8 cellular contexts compared by ENCODE assay signal in genomic region chr2:177161741-177162440, GRCh38. TPM values are rescaled to one million over a fixed set of nuclear protein-coding genes. Genes with fewer than 3 reads are reported as not detected.
DNase-seq lines count a peak whose midpoint lies in the region; ATAC-seq and TF ChIP-seq lines count a peak whose summit lies in the region.

No MANE protein-coding gene starts in this region.

- H3K79me2 ChIP-seq in DOHH2 (ENCODE audit: control insufficient read depth, low read length) = no peaks in the 10 kb centered on the region
- no peaks in the 10 kb centered on the region for H3K79me2 ChIP-seq in SU-DHL-6 (ENCODE audit: insufficient read depth, low read length)

- no peak overlapping the region for H3K9ac ChIP-seq in SU-DHL-6 (ENCODE audit: low read length)

- H3K27me3 ChIP-seq in DOHH2 (ENCODE audit: control insufficient read depth, low read length) (peaks cover 4% of the 10 kb centered on the region; the same call in 1 of the 2 replicates), SU-DHL-6 (ENCODE audit: low read length) (no peaks in the 10 kb centered on the region), tibial artery (no peaks in the 10 kb centered on the region)

- intact Hi-C loops in tibial artery (cut with DNase I; ENCODE audit: low total_unique reads) = loop anchor here (5.0 to 10.0 kb wide), 2 partner anchors 255 to 453 kb away; a partner anchor contains a TSS

- H3K9me2 ChIP-seq in DOHH2 (replicated peaks; ENCODE audit: control insufficient read depth, low read length) = no peaks in the 10 kb centered on the region
- H3K9me2 ChIP-seq in SU-DHL-6 (replicated peaks; ENCODE audit: insufficient read depth, low read length) = no peaks in the 10 kb centered on the region

- POLR2A ChIA-PET in HEK293T (lab: Yijun Ruan, JAX) = interaction anchor here (1.1 to 1.3 kb wide), 2 partner anchors 50 to 103 kb away, joined by 3 to 4 read pairs; partner anchors contain the start of gene NFE2L2

- H3K4me1 ChIP-seq in DOHH2 (ENCODE audit: control insufficient read depth, low read length) = peaks cover 28% of the 10 kb centered on the region
- H3K4me1 ChIP-seq in tibial artery = peaks cover 0 to 26% (median 13%) of the 10 kb centered on the region in 4 donors

- no peaks in the 10 kb centered on the region for H4K20me1 ChIP-seq in DOHH2 (ENCODE audit: control insufficient read depth, insufficient read depth, low read depth, low read length)
- H4K20me1 ChIP-seq in SU-DHL-6 (ENCODE audit: low read depth, low read length) = no peaks in the 10 kb centered on the region

- peak; percentile 65 for DNase-seq in HT-29 (ENCODE audit: low spot score)
- DNase-seq in glomerular visceral epithelial cell (ENCODE audit: extremely low spot score) = peak; percentile 41
- DNase-seq in tibial artery = no peak
- DNase-seq in HEK293T (ENCODE audit: extremely low spot score) = no peak
- no peak for DNase-seq in NCI-H2107 (lab: John Stamatoyannopoulos, UW)

- no peak overlapping the region for H3K27ac ChIP-seq in DOHH2 (ENCODE audit: low read depth, low read length)
- no peak overlapping the region for H3K27ac ChIP-seq in SU-DHL-6 (ENCODE audit: low read depth, low read length)
- H3K27ac ChIP-seq in tibial artery = no peak overlapping the region

- ATAC-seq in HG02938 (IDR thresholded peaks at IDR 0.05; ENCODE audit: unreplicated experiment) = no peak

- CTCF ChIA-PET in HEK293T (lab: Yijun Ruan, JAX) = interaction anchor here (1.2 to 1.4 kb wide), 3 partner anchors 13 to 285 kb away, joined by 4 to 7 read pairs (median 5); no protein-coding TSS in a partner anchor

- H2AFZ ChIP-seq in SU-DHL-6 (ENCODE audit: low read depth, low read length, severe bottlenecking) = peak overlapping the region; percentile 74

- H3F3A ChIP-seq in DOHH2 (ENCODE audit: control insufficient read depth, insufficient read depth) (peaks cover 6% of the 10 kb centered on the region; the same call in 1 of the 2 replicates), SU-DHL-6 (ENCODE audit: insufficient read depth) (peaks cover 19% of the 10 kb centered on the region)

- H3K36me3 ChIP-seq in DOHH2 (ENCODE audit: control insufficient read depth, low read length) = no peaks in the 10 kb centered on the region
- no peaks in the 10 kb centered on the region for H3K36me3 ChIP-seq in SU-DHL-6 (ENCODE audit: low read length)
- no peaks in the 10 kb centered on the region for H3K36me3 ChIP-seq in tibial artery

- TF ChIP-seq CTCF in DOHH2 (IDR thresholded peaks at IDR 0.05; ENCODE audit: low read depth, low read length, poor library complexity, severe bottlenecking) (peak; percentile 48), SU-DHL-6 (IDR thresholded peaks at IDR 0.05; ENCODE audit: insufficient read depth, low read length, poor library complexity, severe bottlenecking) (peak; percentile 71), tibial artery (IDR thresholded peaks at IDR 0.05) (peak; percentile 28 to 47)

- H3K9me3 ChIP-seq in DOHH2 (ENCODE audit: control insufficient read depth, insufficient read depth, low read length) (no peaks in the 10 kb centered on the region), SU-DHL-6 (ENCODE audit: insufficient read depth, low read length) (no peaks in the 10 kb centered on the region), tibial artery (no peaks in the 10 kb centered on the region)

- no peak overlapping the region for H3K4me2 ChIP-seq in DOHH2 (ENCODE audit: low read length)
- H3K4me2 ChIP-seq in SU-DHL-6 (ENCODE audit: low read depth, low read length, poor library complexity, severe bottlenecking) = no peak overlapping the region

- H3K4me3 ChIP-seq in DOHH2 (ENCODE audit: low read length) = no peak overlapping the region
- no peak overlapping the region for H3K4me3 ChIP-seq in SU-DHL-6 (ENCODE audit: insufficient read depth, low read length, poor library complexity, severe bottlenecking)
- no peak overlapping the region for H3K4me3 ChIP-seq in tibial artery

TF ChIP-seq in HEK293T, 16 proteins besides CTCF, POLR2A, EP300 and RAD21:
- TF ChIP-seq ELF4 (IDR thresholded peaks at IDR 0.05) = no peak
- TF ChIP-seq PKNOX1 (IDR thresholded peaks at IDR 0.05) = no peak
- TF ChIP-seq FOXM1 (IDR thresholded peaks at IDR 0.05; ENCODE audit: borderline replicate concordance) = no peak
- no peak for TF ChIP-seq SUZ12 (IDR thresholded peaks at IDR 0.05)
- TF ChIP-seq ZNF384 (IDR thresholded peaks at IDR 0.05) = no peak
- no peak for TF ChIP-seq FOXA1 (IDR thresholded peaks at IDR 0.05)
- no peak for TF ChIP-seq L3MBTL2 (conservative IDR thresholded peaks at IDR 0.05)
- no peak for TF ChIP-seq SP1 (IDR thresholded peaks at IDR 0.05)
- TF ChIP-seq FOXK2 (IDR thresholded peaks at IDR 0.05) = no peak
- TF ChIP-seq ARNT (IDR thresholded peaks at IDR 0.05) = no peak
- no peak for TF ChIP-seq CTBP1 (IDR thresholded peaks at IDR 0.05; ENCODE audit: borderline replicate concordance)
TF ChIP-seq in HEK293T: peak in this region for 0.

RNA-seq across cellular contexts. Expression of gene HNRNPA3, which starts 50.7 kb away (rescaled TPM):
- total RNA-seq in HT-29 (2014; rRNA removed; shearing (Covaris generic)) = 30.4 and 33.8 TPM in 2 replicates

Comparison
In these comparisons a context has a peak if more than half of its experiments do, and no peak if none do; other contexts are left out.
1. DNase-seq: peak in HT-29 (single experiment) and glomerular visceral epithelial cell (single experiment); none in tibial artery (0 of 2), HEK293T (single experiment) and NCI-H2107 (single experiment).
2. Peak in every context shown above with its lines, with median percentiles within 50 percentile points of each other: CTCF ChIP-seq.